Comparison of ENCODE assay signal across 8 cellular contexts in the genomic region with DNA sequence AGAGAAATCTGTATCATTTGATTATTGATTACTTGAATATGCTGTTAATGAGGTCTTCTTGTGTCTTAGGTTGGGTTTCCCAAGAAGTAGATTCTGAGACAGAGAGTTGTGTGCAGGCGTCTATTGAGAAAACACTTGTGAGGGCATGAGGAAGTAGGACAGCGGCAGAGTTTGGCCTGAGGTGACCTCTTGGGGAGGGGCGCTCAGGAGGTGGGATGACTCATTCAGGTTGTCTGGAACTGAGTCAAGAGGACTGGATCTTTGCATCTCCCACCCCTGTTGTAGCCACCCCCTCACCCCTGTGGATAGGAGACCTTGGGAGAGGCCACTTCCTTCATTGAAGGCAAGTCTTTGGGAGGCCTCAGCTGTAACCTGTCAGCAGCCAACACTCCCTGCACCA.
A peak's percentile ranks its signal among the peaks of the same experiment; 100 is the strongest.
DNase-seq lines count a peak whose midpoint lies in the region; ATAC-seq and TF ChIP-seq lines count a peak whose summit lies in the region.

No MANE protein-coding gene starts in this region.

- DNase-seq in GM10248 (ENCODE audit: extremely low spot score), result peak; percentile 31
- peak; percentile 90 for DNase-seq in islet precursor cell
- no peak for DNase-seq in NCI-H774 (lab: John Stamatoyannopoulos, UW)
- no peak for DNase-seq in T-helper 1 cell
- DNase-seq in NCI-H1105 (lab: John Stamatoyannopoulos, UW), result no peak
- no peak for DNase-seq in hepatic stellate cell (ENCODE audit: low spot score)

- H3K4me3 ChIP-seq in Loucy (ENCODE audit: low read length, poor library complexity, severe bottlenecking), result no peak overlapping the region

- no peaks in the 10 kb centered on the region for H3K27me3 ChIP-seq in Loucy (ENCODE audit: insufficient read depth, low read length, poor library complexity, severe bottlenecking)

- H4K20me1 ChIP-seq in Loucy (ENCODE audit: insufficient read depth, low read length, poor library complexity, severe bottlenecking), result no peaks in the 10 kb centered on the region

- H3K9me2 ChIP-seq in Loucy (replicated peaks; ENCODE audit: low read depth, low read length), result no peaks in the 10 kb centered on the region

- POLR2A ChIA-PET in GM10248 (lab: Yijun Ruan, JAX), result interaction anchor here (0.6 kb wide), 1 partner anchor 474 kb away, joined by 3 read pairs; no protein-coding TSS in a partner anchor

- H3K4me1 ChIP-seq in Loucy (ENCODE audit: insufficient read depth, low read length, poor library complexity, severe bottlenecking), result peaks cover 13% of the 10 kb centered on the region

- H3K4me2 ChIP-seq in Loucy (ENCODE audit: low read depth, low read length, poor library complexity, severe bottlenecking), result no peak overlapping the region

- TF ChIP-seq CTCF in GM10248 (IDR thresholded peaks at IDR 0.05; ENCODE audit: control extremely low read depth, extremely low read depth, low read depth, missing control alignments) (no peak), Loucy (conservative IDR thresholded peaks at IDR 0.05; ENCODE audit: low read length) (no peak)

- CTCF ChIA-PET in GM10248 (lab: Yijun Ruan, JAX), result interaction anchor here (1.2 to 1.5 kb wide), 2 partner anchors 23 to 28 kb away, joined by 3 read pairs; no protein-coding TSS in a partner anchor

- no peaks in the 10 kb centered on the region for H3K36me3 ChIP-seq in Loucy (ENCODE audit: insufficient read depth, low read length)

- no peak overlapping the region for H3K9ac ChIP-seq in Loucy (ENCODE audit: low read depth, low read length, poor library complexity, severe bottlenecking)

- H3F3A ChIP-seq in Loucy (ENCODE audit: low read depth), result no peaks in the 10 kb centered on the region

- H3K79me2 ChIP-seq in Loucy (ENCODE audit: insufficient read depth, low read length), result no peaks in the 10 kb centered on the region

- peak overlapping the region; percentile 64 for H2AFZ ChIP-seq in Loucy (ENCODE audit: low read length)

- no peaks in the 10 kb centered on the region for H3K9me3 ChIP-seq in Loucy (ENCODE audit: insufficient read depth, low read depth, low read length)

- peak; percentile 70 for ATAC-seq in GM21723 (IDR thresholded peaks at IDR 0.05; ENCODE audit: unreplicated experiment)

Comparison
In these comparisons a context has a peak if more than half of its experiments do, and no peak if none do; other contexts are left out.
1. DNase-seq: peak in GM10248 (single experiment) and islet precursor cell (single experiment); none in NCI-H774 (single experiment), T-helper 1 cell (0 of 5), NCI-H1105 (single experiment) and hepatic stellate cell (single experiment).